ENCODE assay signal across 11 cellular contexts in the genomic region with DNA sequence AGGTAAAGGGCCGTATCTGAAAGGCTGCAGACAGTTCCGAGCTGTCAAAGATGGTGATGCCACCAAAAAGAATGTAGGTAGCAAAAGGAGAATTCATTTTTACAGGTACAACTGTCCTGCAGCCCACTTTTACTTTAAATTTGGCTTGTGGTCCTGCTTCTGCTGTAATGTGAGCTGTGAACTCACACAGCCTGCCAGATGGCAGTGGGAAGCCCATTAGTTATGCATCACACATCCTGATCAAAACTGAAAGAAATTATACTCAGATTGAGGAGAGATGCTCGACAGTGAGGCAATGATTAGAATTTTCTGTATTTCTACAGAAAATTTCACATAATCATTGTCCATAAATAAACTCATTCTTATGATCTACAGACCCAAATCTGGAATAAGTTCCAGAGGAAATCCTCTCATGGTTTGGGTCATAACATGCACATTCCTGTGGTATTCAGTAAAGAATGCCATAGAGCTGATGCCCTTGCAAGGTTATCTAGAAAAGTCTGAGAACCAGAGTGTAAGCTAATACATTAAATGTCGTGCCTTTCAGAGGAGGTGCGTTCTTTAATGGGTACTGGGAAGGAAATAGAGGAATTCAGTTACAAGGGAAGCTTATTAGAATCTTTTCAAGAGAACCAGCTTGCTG. TPM values are rescaled to one million over a fixed set of nuclear protein-coding genes. Genes with fewer than 3 reads are reported as not detected.
DNase-seq lines count a peak whose midpoint lies in the region; ATAC-seq, FAIRE-seq and TF ChIP-seq lines count a peak whose summit lies in the region.
"Had no signal": no experiment of that assay in that cellular context is flagged by ENCODE, and none has a peak within 500 bp of the region (broad histone marks: within the 10 kb centered on the region; RNA-seq: fewer than 3 reads in every experiment).

No MANE protein-coding gene starts in this region.

- TF ChIP-seq POLR2A in GM12892 (IDR thresholded peaks at IDR 0.05; ENCODE audit: low read depth, low read length): no peak

- FAIRE-seq in GM12892 (lab: Jason Lieb, UNC): no peak

- TF ChIP-seq CTCF in AG09319 (IDR thresholded peaks at IDR 0.05; ENCODE audit: low read depth, low read length): no peak

- DNase-seq in AG09319 (ENCODE audit: extremely low read depth, low read depth) (peak; percentile 57), H4 (ENCODE audit: low spot score) (peak; percentile 35), SW480 (ENCODE audit: low spot score) (peak; percentile 19), iPS-NIHi11 (ENCODE audit: low spot score) (peak; percentile 37), NCI-H1417 treated with DMSO at 0.1 percent for 48 hours (lab: John Stamatoyannopoulos, UW) (no peak), GM12892 (ENCODE audit: insufficient read length) (no peak), NOMO-1 treated with dmso at 0.1 percent for 144 hours (lab: John Stamatoyannopoulos, UW; ENCODE audit: unreplicated experiment) (no peak)
- DNase-seq: activated CD4-positive, CD25-positive, alpha-beta regulatory T cell; adrenal gland had no signal

- ATAC-seq in HG02885 (IDR thresholded peaks at IDR 0.05; ENCODE audit: poor library complexity, unreplicated experiment): no peak
- ATAC-seq: sciatic nerve had no signal

RNA-seq across cellular contexts. Expression of a gene that starts 23.9 kb away (rescaled TPM):
- 5.3 and 7.9 TPM in 2 replicates for total RNA-seq in H4 (2014; rRNA removed; shearing (Covaris generic))
- 6.5 TPM for polyA plus RNA-seq in GM12892 (2012; ENCODE audit: missing spikeins)

Comparison
In these comparisons a context has a peak if more than half of its experiments do, and no peak if none do; other contexts are left out.
1. DNase-seq: peak in AG09319 (single experiment), H4 (single experiment), SW480 (single experiment) and iPS-NIHi11 (single experiment); none in NCI-H1417 treated with DMSO at 0.1 percent for 48 hours (single experiment), GM12892 (single experiment) and NOMO-1 treated with dmso at 0.1 percent for 144 hours (single experiment).